ENCODE assay signal across 11 cellular contexts in genomic region chr20:35820715-35821114, GRCh38. TPM values are rescaled to one million over a fixed set of nuclear protein-coding genes. Genes with fewer than 3 reads are reported as not detected.
DNase-seq lines count a peak whose midpoint lies in the region; ATAC-seq, FAIRE-seq and TF ChIP-seq lines count a peak whose summit lies in the region.
"Had no signal": no experiment of that assay in that cellular context is flagged by ENCODE, and none has a peak within 500 bp of the region (broad histone marks: within the 10 kb centered on the region; RNA-seq: fewer than 3 reads in every experiment).

No MANE protein-coding gene starts in this region.

- no peak overlapping the region for H3K4ac ChIP-seq in trophoblast cell (ENCODE audit: low read depth, low read length)

- H3K27me3 ChIP-seq in mammary epithelial cell (ENCODE audit: insufficient read depth, low read length) (no peaks in the 10 kb centered on the region), keratinocyte (ENCODE audit: control insufficient read depth, extremely low read depth, insufficient read depth, low read length) (no peaks in the 10 kb centered on the region), trophoblast cell (ENCODE audit: insufficient read depth, low read length) (no peaks in the 10 kb centered on the region), ascending aorta (no peaks in the 10 kb centered on the region), pancreas (no peaks in the 10 kb centered on the region)

- no peaks in the 10 kb centered on the region for H3K9me1 ChIP-seq in keratinocyte (ENCODE audit: control insufficient read depth, extremely low read depth, insufficient read depth, low read length)

- peaks cover 32% of the 10 kb centered on the region for H3K36me3 Mint-ChIP-seq in MCF 10A (ENCODE audit: insufficient read depth, unreplicated experiment)

- H3K14ac ChIP-seq in trophoblast cell (ENCODE audit: low read length): no peak overlapping the region

- FAIRE-seq in keratinocyte (lab: Jason Lieb, UNC) (peak; percentile 13), pancreas (lab: Jason Lieb, UNC) (no peak), kidney (lab: Jason Lieb, UNC) (no peak)

- TF ChIP-seq CTCF in MCF 10A (IDR thresholded peaks at IDR 0.05; ENCODE audit: unreplicated experiment) (no peak), mammary epithelial cell (conservative IDR thresholded peaks at IDR 0.05 in 1 of 2, IDR thresholded peaks at IDR 0.05 in 1 of 2; ENCODE audit: extremely low read depth in 1 of 2, insufficient read depth in 1 of 2, low read depth in 1 of 2, low read length in 2 of 2) (no peak), keratinocyte (optimal IDR thresholded peaks at IDR 0.05 in 1 of 3, IDR thresholded peaks at IDR 0.05 in 1 of 3, conservative IDR thresholded peaks at IDR 0.05 in 1 of 3; ENCODE audit: extremely low read depth in 1 of 3, insufficient read depth in 2 of 3, low read length in 3 of 3) (no peak), ascending aorta (IDR thresholded peaks at IDR 0.05) (no peak), pancreas (IDR thresholded peaks at IDR 0.05) (no peak), kidney (IDR thresholded peaks at IDR 0.05; ENCODE audit: borderline replicate concordance, extremely low read depth, insufficient read depth) (no peak)

- CTCF ChIA-PET in MCF 10A (lab: Yijun Ruan, JAX): interaction anchor here (0.6 kb wide), 1 partner anchor 28 kb away, joined by 3 read pairs; no protein-coding TSS in a partner anchor
- CTCF ChIA-PET in mammary epithelial cell (lab: Charles Lee; ENCODE audit: low non-redundant PET): no interaction called here

- dilution Hi-C loops in mammary epithelial cell (cut with HindIII; ENCODE audit: low sequenced_read_pairs): no loop called here
- dilution Hi-C loops in keratinocyte (cut with MboI; ENCODE audit: extremely low pct_ligation_motif_present, low sequenced_read_pairs): no loop called here

- intact Hi-C loops in MCF 10A (cut with micrococcal nuclease) (no loop called here), mammary epithelial cell (cut with micrococcal nuclease) (no loop called here), ascending aorta (cut with DNase I) (no loop called here), pancreas (cut with DNase I) (no loop called here), kidney (cut with DNase I) (no loop called here)

- peak; percentile 37 for DNase-seq in MCF 10A (ENCODE audit: unreplicated experiment)
- DNase-seq in mammary epithelial cell: no peak
- no peak for DNase-seq in caudate nucleus (lab: John Stamatoyannopoulos, UW)
- DNase-seq in keratinocyte (ENCODE audit: low read depth, low spot score): no peak
- no peak for DNase-seq in trophoblast cell
- DNase-seq in ascending aorta (ENCODE audit: low spot score in 2 of 2): no peak
- DNase-seq in pancreas: no peak
- DNase-seq in kidney: no peak
- DNase-seq: NCI-H524 treated with DMSO at 0.1 percent for 48 hours; stimulated activated CD4-positive, alpha-beta T cell treated with anti-CD3 and anti-CD28 coated beads, Interleukin-1b, Interleukin-23, amount 100 ng/mL, for 48 hours had no signal

- H3K27me3 Mint-ChIP-seq in MCF 10A (ENCODE audit: insufficient read depth, unreplicated experiment): no peaks in the 10 kb centered on the region

- H3K79me1 ChIP-seq in trophoblast cell (ENCODE audit: low read length): peaks cover 2% of the 10 kb centered on the region

- H3K9me3 Mint-ChIP-seq in MCF 10A (ENCODE audit: unreplicated experiment): peaks cover 6% of the 10 kb centered on the region
- H3K9me3 Mint-ChIP-seq: T-helper 1 cell treated with Interleukin-12 subunit alpha and Interleukin-12 subunit beta and Interleukin-4 antibody, amounts not matched to agents 30 μg/mL and 1 μg/mL, for 36 hours had no signal

- no peak overlapping the region for H4K8ac ChIP-seq in trophoblast cell (ENCODE audit: low read depth, low read length)

- H3K4me1 Mint-ChIP-seq in MCF 10A (ENCODE audit: insufficient read depth, unreplicated experiment): peaks cover 30% of the 10 kb centered on the region

- H3K4me3 Mint-ChIP-seq in MCF 10A (ENCODE audit: unreplicated experiment): no peak overlapping the region
- H3K4me3 Mint-ChIP-seq: T-helper 1 cell treated with Interleukin-12 subunit alpha and Interleukin-12 subunit beta and Interleukin-4 antibody, amounts not matched to agents 30 μg/mL and 1 μg/mL, for 36 hours had no signal

- no peak overlapping the region for H2BK5ac ChIP-seq in trophoblast cell (ENCODE audit: low read depth, low read length, poor library complexity)

- H2BK120ac ChIP-seq in trophoblast cell (ENCODE audit: insufficient read depth, low read length, poor library complexity): no peak overlapping the region

- POLR2A ChIA-PET in MCF 10A (lab: Yijun Ruan, JAX): interaction anchor here (0.6 to 2.9 kb wide), 8 partner anchors 10 to 115 kb away, joined by 3 to 10 read pairs (median 4); partner anchors contain the start of genes PHF20 and RBM39

- H2AFZ ChIP-seq in mammary epithelial cell (ENCODE audit: low read depth, low read length) (no peak overlapping the region), keratinocyte (ENCODE audit: control insufficient read depth, low read length) (no peak overlapping the region), trophoblast cell (ENCODE audit: insufficient read depth, low read length, poor library complexity) (no peak overlapping the region)

- peaks cover 2% of the 10 kb centered on the region for H3K79me2 ChIP-seq in mammary epithelial cell (ENCODE audit: insufficient read depth, low read length)
- no peaks in the 10 kb centered on the region for H3K79me2 ChIP-seq in keratinocyte (ENCODE audit: control insufficient read depth, insufficient read depth, low read length)
- H3K79me2 ChIP-seq in trophoblast cell (ENCODE audit: control insufficient read depth, insufficient read depth, low read length, poor library complexity): no peaks in the 10 kb centered on the region

- peak overlapping the region; percentile 0 for H3K27ac Mint-ChIP-seq in MCF 10A (ENCODE audit: low read depth, unreplicated experiment)
- H3K27ac Mint-ChIP-seq: T-helper 1 cell treated with Interleukin-12 subunit alpha and Interleukin-12 subunit beta and Interleukin-4 antibody, amounts not matched to agents 30 μg/mL and 1 μg/mL, for 36 hours had no signal

- H3K23ac ChIP-seq in trophoblast cell (ENCODE audit: low read length): no peak overlapping the region

- H4K12ac ChIP-seq in trophoblast cell (ENCODE audit: low read depth, low read length): no peak overlapping the region

- in situ Hi-C loops in mammary epithelial cell (cut with MboI; ENCODE audit: low sequenced_read_pairs in 2 of 2): no loop called here

- H4K20me1 ChIP-seq in mammary epithelial cell (ENCODE audit: insufficient read depth, low read length) (no peaks in the 10 kb centered on the region), keratinocyte (ENCODE audit: control insufficient read depth, extremely low read depth, insufficient read depth, low read length) (no peaks in the 10 kb centered on the region)

- H2AK5ac ChIP-seq in trophoblast cell (ENCODE audit: low read length): no peak overlapping the region

- no peak for ATAC-seq in pancreas

- no TSS peak for BruUV-seq in MCF 10A (replicated peaks; lab: Mats Ljungman, UMichigan)
- no TSS peak for BruUV-seq in mammary epithelial cell (replicated peaks; lab: Mats Ljungman, UMichigan)

- H3K4me2 ChIP-seq in mammary epithelial cell (ENCODE audit: insufficient read depth, low read depth, low read length) (no peak overlapping the region), keratinocyte (ENCODE audit: control insufficient read depth, extremely low read depth, insufficient read depth, low read depth, low read length) (no peak overlapping the region), trophoblast cell (ENCODE audit: low read length) (no peak overlapping the region)

- H3K9me3 ChIP-seq in mammary epithelial cell (replicated peaks; ENCODE audit: insufficient read depth, low read length) (no peaks in the 10 kb centered on the region), keratinocyte (ENCODE audit: control insufficient read depth, low read depth, low read length) (no peaks in the 10 kb centered on the region), trophoblast cell (ENCODE audit: insufficient read depth, low read depth, low read length) (no peaks in the 10 kb centered on the region), ascending aorta (no peaks in the 10 kb centered on the region), pancreas (no peaks in the 10 kb centered on the region), kidney (ENCODE audit: control insufficient read depth in 1 of 2, low read length in 2 of 2) (no peaks in the 10 kb centered on the region)

- H3K27ac ChIP-seq in mammary epithelial cell (ENCODE audit: insufficient read depth, low read depth, low read length) (no peak overlapping the region), caudate nucleus (ENCODE audit: low read depth, low read length) (peak overlapping the region; percentile 8), keratinocyte (ENCODE audit: control insufficient read depth, insufficient read depth, low read length) (peak overlapping the region; percentile 40), trophoblast cell (ENCODE audit: low read depth, low read length) (no peak overlapping the region), ascending aorta (no peak overlapping the region), pancreas (no peak overlapping the region), kidney (ENCODE audit: low read depth in 2 of 2, low read length in 2 of 2) (no peak overlapping the region)

- 76% methylated on average over 2 of the region's 2 CpGs for WGBS in mammary epithelial cell (ENCODE audit: low coverage, missing lambda C conversion rate)
- no CpG with 5 or more reads among the region's 2 CpGs for WGBS in trophoblast cell (ENCODE audit: extremely low coverage, insufficient coverage, insufficient read length)
- 80 to 89% methylated on average over 2 of the region's 2 CpGs for WGBS in pancreas, 2 donors

- no peak overlapping the region for H3K4me3 ChIP-seq in mammary epithelial cell (replicated peaks in 1 of 3; ENCODE audit: insufficient read depth in 1 of 3, low read depth in 2 of 3, low read length in 3 of 3)
- H3K4me3 ChIP-seq in keratinocyte (ENCODE audit: control insufficient read depth in 2 of 3, extremely low read depth in 1 of 3, insufficient read depth in 2 of 3, low read depth in 1 of 3, low read length in 3 of 3): no peak overlapping the region
- H3K4me3 ChIP-seq in trophoblast cell (ENCODE audit: low read depth, low read length): no peak overlapping the region
- H3K4me3 ChIP-seq in ascending aorta: no peak overlapping the region
- H3K4me3 ChIP-seq in pancreas: no peak overlapping the region
- no peak overlapping the region for H3K4me3 ChIP-seq in kidney (ENCODE audit: low read length in 2 of 2)

- H3K4me1 ChIP-seq in mammary epithelial cell (ENCODE audit: insufficient read depth, low read length) (peaks cover 16% of the 10 kb centered on the region), keratinocyte (ENCODE audit: control insufficient read depth, extremely low read depth, insufficient read depth, low read length) (peaks cover 27% of the 10 kb centered on the region), trophoblast cell (ENCODE audit: control insufficient read depth in 1 of 2, insufficient read depth in 2 of 2, low read length in 2 of 2) (peaks cover 8 to 9% of the 10 kb centered on the region in 2 experiments), ascending aorta (no peaks in the 10 kb centered on the region), pancreas (no peaks in the 10 kb centered on the region), kidney (ENCODE audit: control insufficient read depth in 1 of 2, insufficient read depth in 1 of 2, low read depth in 1 of 2, low read length in 2 of 2) (peaks cover 0 to 3% of the 10 kb centered on the region in 2 donors)

- H3K36me3 ChIP-seq in mammary epithelial cell (ENCODE audit: insufficient read depth, low read length) (peaks cover 4% of the 10 kb centered on the region), keratinocyte (ENCODE audit: control insufficient read depth in 2 of 2, extremely low read depth in 1 of 2, insufficient read depth in 2 of 2, low read length in 2 of 2) (peaks cover 2 to 7% of the 10 kb centered on the region in 2 experiments), trophoblast cell (ENCODE audit: control insufficient read depth in 1 of 2, insufficient read depth in 2 of 2, low read length in 2 of 2) (peaks cover 1 to 10% of the 10 kb centered on the region in 2 experiments), ascending aorta (peaks cover 0 to 7% of the 10 kb centered on the region in 2 donors), pancreas (no peaks in the 10 kb centered on the region), kidney (ENCODE audit: control insufficient read depth in 1 of 2, insufficient read depth in 2 of 2, low read length in 2 of 2) (peaks cover 0 to 2% of the 10 kb centered on the region in 2 donors)

- H3K18ac ChIP-seq in trophoblast cell (ENCODE audit: low read length): no peak overlapping the region

- H3K9ac ChIP-seq in mammary epithelial cell (ENCODE audit: insufficient read depth, low read length): no peak overlapping the region
- no peak overlapping the region for H3K9ac ChIP-seq in keratinocyte (ENCODE audit: control insufficient read depth, extremely low read depth, insufficient read depth, low read length)
- H3K9ac ChIP-seq in trophoblast cell (ENCODE audit: low read length): no peak overlapping the region
- no peak overlapping the region for H3K9ac ChIP-seq in kidney (ENCODE audit: low read length in 2 of 2)

- H4K91ac ChIP-seq in trophoblast cell (ENCODE audit: low read depth, low read length): no peak overlapping the region

- no peak overlapping the region for H2BK12ac ChIP-seq in trophoblast cell (ENCODE audit: low read length)

RNA-seq across cellular contexts. Expression of gene PHF20, which starts 48.9 kb away (rescaled TPM):
- total RNA-seq in MCF 10A (2022): 64.2 and 74.7 TPM in 2 replicates
- 10 to 100 TPM; 24.0 to 39.7 TPM for total RNA-seq in mammary epithelial cell
- 19.5 TPM for polyA plus RNA-seq in mammary epithelial cell
- 24.9 TPM for polyA minus RNA-seq in mammary epithelial cell
- 23.2 to 31.9 TPM (median 27.6 TPM) in 3 replicates for polyA plus RNA-seq in keratinocyte
- polyA plus RNA-seq in keratinocyte (2011; ENCODE audit: low read depth): 12.7 TPM
- polyA plus RNA-seq in keratinocyte (2011; cell fraction: cytosol; rRNA removed): 24.3 and 33.4 TPM in 2 replicates
- 31.5 and 35.0 TPM in 2 replicates for polyA plus RNA-seq in keratinocyte (2011; cell fraction: nucleus; rRNA removed)
- polyA plus RNA-seq in keratinocyte (2012; ENCODE audit: low replicate concordance): 22.6 and 28.9 TPM in 2 replicates
- 28.6 to 47.9 TPM (median 43.4 TPM) in 3 replicates for polyA minus RNA-seq in keratinocyte
- polyA minus RNA-seq in keratinocyte (2011; cell fraction: cytosol; rRNA and poly(A)+ RNA removed): 12.9 TPM
- polyA minus RNA-seq in keratinocyte (2011; cell fraction: nucleus; rRNA and poly(A)+ RNA removed): 21.7 and 45.1 TPM in 2 replicates
- 20.3 and 21.4 TPM in 2 replicates for polyA plus RNA-seq in trophoblast cell (2013)
- total RNA-seq in ascending aorta: 109 TPM
- total RNA-seq in pancreas: 10 to 100 TPM; 11.1 to 20.3 (median 12.1) TPM
- 10 to 100 TPM in 1 of 2 donors, 1 to 10 TPM in 1; 9.4 to 11.9 TPM for polyA plus RNA-seq in pancreas
- 48.4 TPM for total RNA-seq in kidney
- polyA plus RNA-seq in kidney (ENCODE audit: insufficient read depth, low read depth, low replicate concordance): 12.3 TPM

Comparison
In these comparisons a context has a peak if more than half of its experiments do, and no peak if none do; other contexts are left out.
1. H3K27ac ChIP-seq: peak in caudate nucleus (single experiment) and keratinocyte (single experiment); none in mammary epithelial cell (single experiment), trophoblast cell (single experiment), ascending aorta (0 of 2), pancreas (0 of 4) and kidney (0 of 2).